Comparison of ENCODE assay signal across 1 cellular context in the genomic region with DNA sequence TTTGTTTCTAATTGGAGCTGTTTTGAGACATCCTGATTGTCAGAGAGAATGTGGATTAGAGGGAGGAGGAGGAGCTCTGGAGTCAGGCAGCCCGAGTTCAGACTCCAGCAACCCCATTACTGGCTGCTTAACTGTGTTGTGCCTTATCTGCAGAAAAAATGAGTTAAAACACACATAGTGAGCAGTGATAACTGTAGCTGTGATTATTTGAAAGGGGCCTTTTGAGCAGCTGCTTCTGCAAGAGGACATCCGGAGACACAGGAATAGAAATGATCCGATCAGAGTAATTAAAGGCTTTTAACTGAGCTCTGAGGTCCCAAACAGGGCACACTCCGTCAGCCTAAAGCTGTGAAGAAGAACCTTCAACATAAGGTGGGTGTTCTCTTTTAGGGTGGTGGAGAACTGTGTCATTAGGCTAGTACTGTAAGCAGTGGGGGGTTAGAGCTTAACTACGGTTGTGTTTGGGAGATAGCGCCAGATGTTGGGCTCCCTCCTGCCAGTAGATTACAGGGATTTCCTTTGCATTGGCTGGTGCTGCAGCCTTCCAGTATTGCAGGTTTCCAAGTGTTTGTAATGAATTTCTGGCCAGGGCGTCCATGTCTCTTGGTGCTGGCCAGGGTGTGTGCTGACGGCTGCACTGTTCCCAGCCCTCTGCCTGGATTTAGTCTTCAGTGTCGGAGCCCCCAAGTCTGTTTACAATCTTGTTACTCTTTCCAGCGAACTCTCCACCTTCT.
TF ChIP-seq lines count a peak whose summit lies in the region.

No MANE protein-coding gene starts in this region.

TF ChIP-seq in K562, 482 proteins besides CTCF, POLR2A, EP300 and RAD21 (continued from another document and continues in another):
- TF ChIP-seq, protein P1, sequence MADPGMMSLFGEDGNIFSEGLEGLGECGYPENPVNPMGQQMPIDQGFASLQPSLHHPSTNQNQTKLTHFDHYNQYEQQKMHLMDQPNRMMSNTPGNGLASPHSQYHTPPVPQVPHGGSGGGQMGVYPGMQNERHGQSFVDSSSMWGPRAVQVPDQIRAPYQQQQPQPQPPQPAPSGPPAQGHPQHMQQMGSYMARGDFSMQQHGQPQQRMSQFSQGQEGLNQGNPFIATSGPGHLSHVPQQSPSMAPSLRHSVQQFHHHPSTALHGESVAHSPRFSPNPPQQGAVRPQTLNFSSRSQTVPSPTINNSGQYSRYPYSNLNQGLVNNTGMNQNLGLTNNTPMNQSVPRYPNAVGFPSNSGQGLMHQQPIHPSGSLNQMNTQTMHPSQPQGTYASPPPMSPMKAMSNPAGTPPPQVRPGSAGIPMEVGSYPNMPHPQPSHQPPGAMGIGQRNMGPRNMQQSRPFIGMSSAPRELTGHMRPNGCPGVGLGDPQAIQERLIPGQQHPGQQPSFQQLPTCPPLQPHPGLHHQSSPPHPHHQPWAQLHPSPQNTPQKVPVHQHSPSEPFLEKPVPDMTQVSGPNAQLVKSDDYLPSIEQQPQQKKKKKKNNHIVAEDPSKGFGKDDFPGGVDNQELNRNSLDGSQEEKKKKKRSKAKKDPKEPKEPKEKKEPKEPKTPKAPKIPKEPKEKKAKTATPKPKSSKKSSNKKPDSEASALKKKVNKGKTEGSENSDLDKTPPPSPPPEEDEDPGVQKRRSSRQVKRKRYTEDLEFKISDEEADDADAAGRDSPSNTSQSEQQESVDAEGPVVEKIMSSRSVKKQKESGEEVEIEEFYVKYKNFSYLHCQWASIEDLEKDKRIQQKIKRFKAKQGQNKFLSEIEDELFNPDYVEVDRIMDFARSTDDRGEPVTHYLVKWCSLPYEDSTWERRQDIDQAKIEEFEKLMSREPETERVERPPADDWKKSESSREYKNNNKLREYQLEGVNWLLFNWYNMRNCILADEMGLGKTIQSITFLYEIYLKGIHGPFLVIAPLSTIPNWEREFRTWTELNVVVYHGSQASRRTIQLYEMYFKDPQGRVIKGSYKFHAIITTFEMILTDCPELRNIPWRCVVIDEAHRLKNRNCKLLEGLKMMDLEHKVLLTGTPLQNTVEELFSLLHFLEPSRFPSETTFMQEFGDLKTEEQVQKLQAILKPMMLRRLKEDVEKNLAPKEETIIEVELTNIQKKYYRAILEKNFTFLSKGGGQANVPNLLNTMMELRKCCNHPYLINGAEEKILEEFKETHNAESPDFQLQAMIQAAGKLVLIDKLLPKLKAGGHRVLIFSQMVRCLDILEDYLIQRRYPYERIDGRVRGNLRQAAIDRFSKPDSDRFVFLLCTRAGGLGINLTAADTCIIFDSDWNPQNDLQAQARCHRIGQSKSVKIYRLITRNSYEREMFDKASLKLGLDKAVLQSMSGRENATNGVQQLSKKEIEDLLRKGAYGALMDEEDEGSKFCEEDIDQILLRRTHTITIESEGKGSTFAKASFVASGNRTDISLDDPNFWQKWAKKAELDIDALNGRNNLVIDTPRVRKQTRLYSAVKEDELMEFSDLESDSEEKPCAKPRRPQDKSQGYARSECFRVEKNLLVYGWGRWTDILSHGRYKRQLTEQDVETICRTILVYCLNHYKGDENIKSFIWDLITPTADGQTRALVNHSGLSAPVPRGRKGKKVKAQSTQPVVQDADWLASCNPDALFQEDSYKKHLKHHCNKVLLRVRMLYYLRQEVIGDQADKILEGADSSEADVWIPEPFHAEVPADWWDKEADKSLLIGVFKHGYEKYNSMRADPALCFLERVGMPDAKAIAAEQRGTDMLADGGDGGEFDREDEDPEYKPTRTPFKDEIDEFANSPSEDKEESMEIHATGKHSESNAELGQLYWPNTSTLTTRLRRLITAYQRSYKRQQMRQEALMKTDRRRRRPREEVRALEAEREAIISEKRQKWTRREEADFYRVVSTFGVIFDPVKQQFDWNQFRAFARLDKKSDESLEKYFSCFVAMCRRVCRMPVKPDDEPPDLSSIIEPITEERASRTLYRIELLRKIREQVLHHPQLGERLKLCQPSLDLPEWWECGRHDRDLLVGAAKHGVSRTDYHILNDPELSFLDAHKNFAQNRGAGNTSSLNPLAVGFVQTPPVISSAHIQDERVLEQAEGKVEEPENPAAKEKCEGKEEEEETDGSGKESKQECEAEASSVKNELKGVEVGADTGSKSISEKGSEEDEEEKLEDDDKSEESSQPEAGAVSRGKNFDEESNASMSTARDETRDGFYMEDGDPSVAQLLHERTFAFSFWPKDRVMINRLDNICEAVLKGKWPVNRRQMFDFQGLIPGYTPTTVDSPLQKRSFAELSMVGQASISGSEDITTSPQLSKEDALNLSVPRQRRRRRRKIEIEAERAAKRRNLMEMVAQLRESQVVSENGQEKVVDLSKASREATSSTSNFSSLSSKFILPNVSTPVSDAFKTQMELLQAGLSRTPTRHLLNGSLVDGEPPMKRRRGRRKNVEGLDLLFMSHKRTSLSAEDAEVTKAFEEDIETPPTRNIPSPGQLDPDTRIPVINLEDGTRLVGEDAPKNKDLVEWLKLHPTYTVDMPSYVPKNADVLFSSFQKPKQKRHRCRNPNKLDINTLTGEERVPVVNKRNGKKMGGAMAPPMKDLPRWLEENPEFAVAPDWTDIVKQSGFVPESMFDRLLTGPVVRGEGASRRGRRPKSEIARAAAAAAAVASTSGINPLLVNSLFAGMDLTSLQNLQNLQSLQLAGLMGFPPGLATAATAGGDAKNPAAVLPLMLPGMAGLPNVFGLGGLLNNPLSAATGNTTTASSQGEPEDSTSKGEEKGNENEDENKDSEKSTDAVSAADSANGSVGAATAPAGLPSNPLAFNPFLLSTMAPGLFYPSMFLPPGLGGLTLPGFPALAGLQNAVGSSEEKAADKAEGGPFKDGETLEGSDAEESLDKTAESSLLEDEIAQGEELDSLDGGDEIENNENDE (IDR thresholded peaks at IDR 0.05; ENCODE audit: low read depth, low read length), result no peak
- TF ChIP-seq BACH1 (tag; IDR thresholded peaks at IDR 0.05) (no peak; the same call in 1 of the 2 replicates), CBX8 (IDR thresholded peaks at IDR 0.05; ENCODE audit: borderline replicate concordance, extremely low read depth, low read depth, low read length, poor library complexity, severe bottlenecking) (no peak), ZNF644 (tag; IDR thresholded peaks at IDR 0.05; ENCODE audit: low read depth) (peak; percentile 67; the same call in 1 of the 2 replicates), CBX3 (IDR thresholded peaks at IDR 0.05; ENCODE audit: borderline replicate concordance in 1 of 2, low read length in 2 of 2) (peak in 1 of 2 experiments; percentile 78; a peak in 1 of 3 replicates), PCBP2 (IDR thresholded peaks at IDR 0.05; ENCODE audit: low read depth, low read length, poor library complexity, severe bottlenecking) (no peak), NELFE (IDR thresholded peaks at IDR 0.05; ENCODE audit: insufficient read depth, insufficient read length) (no peak), ZEB2 (IDR thresholded peaks at IDR 0.05) (no peak), HDAC1 (IDR thresholded peaks at IDR 0.05) (peak; percentile 60 to 97; a peak in 3 of 4 replicates), NFIC (IDR thresholded peaks at IDR 0.05) (peak; percentile 89), POLR2G (IDR thresholded peaks at IDR 0.05; ENCODE audit: low read depth, low read length) (no peak), SIRT6 (IDR thresholded peaks at IDR 0.05; ENCODE audit: low read depth, low read length) (no peak), SETDB1 (IDR thresholded peaks at IDR 0.05; ENCODE audit: low read length) (no peak), GATAD2B (IDR thresholded peaks at IDR 0.05; ENCODE audit: borderline replicate concordance) (no peak), MXI1 (IDR thresholded peaks at IDR 0.05; ENCODE audit: low read depth, low read length) (no peak), ZNF589 (CRISPR knock-in tag; IDR thresholded peaks at IDR 0.05; ENCODE audit: low read depth) (peak; percentile 93), CBFA2T3 (IDR thresholded peaks at IDR 0.05) (peak; percentile 99), SMARCA4 (IDR thresholded peaks at IDR 0.05) (peak; percentile 86), GATA2 (CRISPR knock-in tag; IDR thresholded peaks at IDR 0.05) (peak; percentile 93), NFIX (CRISPR knock-in tag; IDR thresholded peaks at IDR 0.05; ENCODE audit: low read depth) (no peak), FOXJ2 (tag; IDR thresholded peaks at IDR 0.05) (no peak; the same call in 1 of the 2 replicates), C11orf30 (IDR thresholded peaks at IDR 0.05; ENCODE audit: low read depth) (no peak), IFI16 (CRISPR knock-in tag; IDR thresholded peaks at IDR 0.05) (no peak), MYC (IDR thresholded peaks at IDR 0.05; ENCODE audit: low read depth, low read length) (peak; percentile 9; the same call in 1 of the 2 replicates), MYC (CRISPR knock-in tag; IDR thresholded peaks at IDR 0.05; ENCODE audit: borderline replicate concordance, low read depth) (no peak)
- TF ChIP-seq, protein P2, sequence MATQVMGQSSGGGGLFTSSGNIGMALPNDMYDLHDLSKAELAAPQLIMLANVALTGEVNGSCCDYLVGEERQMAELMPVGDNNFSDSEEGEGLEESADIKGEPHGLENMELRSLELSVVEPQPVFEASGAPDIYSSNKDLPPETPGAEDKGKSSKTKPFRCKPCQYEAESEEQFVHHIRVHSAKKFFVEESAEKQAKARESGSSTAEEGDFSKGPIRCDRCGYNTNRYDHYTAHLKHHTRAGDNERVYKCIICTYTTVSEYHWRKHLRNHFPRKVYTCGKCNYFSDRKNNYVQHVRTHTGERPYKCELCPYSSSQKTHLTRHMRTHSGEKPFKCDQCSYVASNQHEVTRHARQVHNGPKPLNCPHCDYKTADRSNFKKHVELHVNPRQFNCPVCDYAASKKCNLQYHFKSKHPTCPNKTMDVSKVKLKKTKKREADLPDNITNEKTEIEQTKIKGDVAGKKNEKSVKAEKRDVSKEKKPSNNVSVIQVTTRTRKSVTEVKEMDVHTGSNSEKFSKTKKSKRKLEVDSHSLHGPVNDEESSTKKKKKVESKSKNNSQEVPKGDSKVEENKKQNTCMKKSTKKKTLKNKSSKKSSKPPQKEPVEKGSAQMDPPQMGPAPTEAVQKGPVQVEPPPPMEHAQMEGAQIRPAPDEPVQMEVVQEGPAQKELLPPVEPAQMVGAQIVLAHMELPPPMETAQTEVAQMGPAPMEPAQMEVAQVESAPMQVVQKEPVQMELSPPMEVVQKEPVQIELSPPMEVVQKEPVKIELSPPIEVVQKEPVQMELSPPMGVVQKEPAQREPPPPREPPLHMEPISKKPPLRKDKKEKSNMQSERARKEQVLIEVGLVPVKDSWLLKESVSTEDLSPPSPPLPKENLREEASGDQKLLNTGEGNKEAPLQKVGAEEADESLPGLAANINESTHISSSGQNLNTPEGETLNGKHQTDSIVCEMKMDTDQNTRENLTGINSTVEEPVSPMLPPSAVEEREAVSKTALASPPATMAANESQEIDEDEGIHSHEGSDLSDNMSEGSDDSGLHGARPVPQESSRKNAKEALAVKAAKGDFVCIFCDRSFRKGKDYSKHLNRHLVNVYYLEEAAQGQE (CRISPR knock-in tag; IDR thresholded peaks at IDR 0.05; ENCODE audit: low read depth), result no peak
- TF ChIP-seq, protein P3, sequence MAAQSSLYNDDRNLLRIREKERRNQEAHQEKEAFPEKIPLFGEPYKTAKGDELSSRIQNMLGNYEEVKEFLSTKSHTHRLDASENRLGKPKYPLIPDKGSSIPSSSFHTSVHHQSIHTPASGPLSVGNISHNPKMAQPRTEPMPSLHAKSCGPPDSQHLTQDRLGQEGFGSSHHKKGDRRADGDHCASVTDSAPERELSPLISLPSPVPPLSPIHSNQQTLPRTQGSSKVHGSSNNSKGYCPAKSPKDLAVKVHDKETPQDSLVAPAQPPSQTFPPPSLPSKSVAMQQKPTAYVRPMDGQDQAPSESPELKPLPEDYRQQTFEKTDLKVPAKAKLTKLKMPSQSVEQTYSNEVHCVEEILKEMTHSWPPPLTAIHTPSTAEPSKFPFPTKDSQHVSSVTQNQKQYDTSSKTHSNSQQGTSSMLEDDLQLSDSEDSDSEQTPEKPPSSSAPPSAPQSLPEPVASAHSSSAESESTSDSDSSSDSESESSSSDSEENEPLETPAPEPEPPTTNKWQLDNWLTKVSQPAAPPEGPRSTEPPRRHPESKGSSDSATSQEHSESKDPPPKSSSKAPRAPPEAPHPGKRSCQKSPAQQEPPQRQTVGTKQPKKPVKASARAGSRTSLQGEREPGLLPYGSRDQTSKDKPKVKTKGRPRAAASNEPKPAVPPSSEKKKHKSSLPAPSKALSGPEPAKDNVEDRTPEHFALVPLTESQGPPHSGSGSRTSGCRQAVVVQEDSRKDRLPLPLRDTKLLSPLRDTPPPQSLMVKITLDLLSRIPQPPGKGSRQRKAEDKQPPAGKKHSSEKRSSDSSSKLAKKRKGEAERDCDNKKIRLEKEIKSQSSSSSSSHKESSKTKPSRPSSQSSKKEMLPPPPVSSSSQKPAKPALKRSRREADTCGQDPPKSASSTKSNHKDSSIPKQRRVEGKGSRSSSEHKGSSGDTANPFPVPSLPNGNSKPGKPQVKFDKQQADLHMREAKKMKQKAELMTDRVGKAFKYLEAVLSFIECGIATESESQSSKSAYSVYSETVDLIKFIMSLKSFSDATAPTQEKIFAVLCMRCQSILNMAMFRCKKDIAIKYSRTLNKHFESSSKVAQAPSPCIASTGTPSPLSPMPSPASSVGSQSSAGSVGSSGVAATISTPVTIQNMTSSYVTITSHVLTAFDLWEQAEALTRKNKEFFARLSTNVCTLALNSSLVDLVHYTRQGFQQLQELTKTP (IDR thresholded peaks at IDR 0.05; ENCODE audit: low read depth in 1 of 2, partially characterized antibody in 2 of 2), result no peak
- TF ChIP-seq, protein P4, sequence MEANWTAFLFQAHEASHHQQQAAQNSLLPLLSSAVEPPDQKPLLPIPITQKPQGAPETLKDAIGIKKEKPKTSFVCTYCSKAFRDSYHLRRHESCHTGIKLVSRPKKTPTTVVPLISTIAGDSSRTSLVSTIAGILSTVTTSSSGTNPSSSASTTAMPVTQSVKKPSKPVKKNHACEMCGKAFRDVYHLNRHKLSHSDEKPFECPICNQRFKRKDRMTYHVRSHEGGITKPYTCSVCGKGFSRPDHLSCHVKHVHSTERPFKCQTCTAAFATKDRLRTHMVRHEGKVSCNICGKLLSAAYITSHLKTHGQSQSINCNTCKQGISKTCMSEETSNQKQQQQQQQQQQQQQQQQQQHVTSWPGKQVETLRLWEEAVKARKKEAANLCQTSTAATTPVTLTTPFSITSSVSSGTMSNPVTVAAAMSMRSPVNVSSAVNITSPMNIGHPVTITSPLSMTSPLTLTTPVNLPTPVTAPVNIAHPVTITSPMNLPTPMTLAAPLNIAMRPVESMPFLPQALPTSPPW (CRISPR knock-in tag; IDR thresholded peaks at IDR 0.05), result peak; percentile 65
- TF ChIP-seq, protein P5, sequence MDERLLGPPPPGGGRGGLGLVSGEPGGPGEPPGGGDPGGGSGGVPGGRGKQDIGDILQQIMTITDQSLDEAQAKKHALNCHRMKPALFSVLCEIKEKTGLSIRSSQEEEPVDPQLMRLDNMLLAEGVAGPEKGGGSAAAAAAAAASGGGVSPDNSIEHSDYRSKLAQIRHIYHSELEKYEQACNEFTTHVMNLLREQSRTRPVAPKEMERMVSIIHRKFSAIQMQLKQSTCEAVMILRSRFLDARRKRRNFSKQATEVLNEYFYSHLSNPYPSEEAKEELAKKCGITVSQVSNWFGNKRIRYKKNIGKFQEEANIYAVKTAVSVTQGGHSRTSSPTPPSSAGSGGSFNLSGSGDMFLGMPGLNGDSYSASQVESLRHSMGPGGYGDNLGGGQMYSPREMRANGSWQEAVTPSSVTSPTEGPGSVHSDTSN (CRISPR knock-in tag; IDR thresholded peaks at IDR 0.05; ENCODE audit: low read depth), result no peak
- TF ChIP-seq, protein P5 (tag; conservative IDR thresholded peaks at IDR 0.05; ENCODE audit: low read depth), result no peak
